Comparison of ENCODE assay signal across 19 cellular contexts in the genomic region with DNA sequence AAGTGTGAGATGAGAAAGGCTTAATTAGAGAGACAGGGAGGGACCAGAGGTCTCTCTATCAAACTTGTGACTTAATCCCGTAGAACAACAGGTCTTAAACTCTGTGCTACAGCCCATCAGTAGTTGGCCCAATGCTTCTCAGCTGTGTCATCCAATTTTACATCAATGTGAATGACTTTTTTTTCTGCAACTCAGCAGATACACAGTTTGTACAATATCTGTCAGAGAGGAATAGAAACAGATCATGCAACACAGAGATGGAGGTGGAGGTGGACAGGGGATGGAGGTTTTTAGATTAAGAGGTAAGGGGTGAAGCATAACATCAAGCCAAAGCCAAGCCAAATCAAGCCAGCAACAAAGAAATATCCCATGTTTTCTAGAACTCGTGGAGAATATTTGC. TPM values are rescaled to one million over a fixed set of nuclear protein-coding genes. Genes with fewer than 3 reads are reported as not detected.
A peak's percentile ranks its signal among the peaks of the same experiment; 100 is the strongest.
DNase-seq lines count a peak whose midpoint lies in the region; ATAC-seq, FAIRE-seq and TF ChIP-seq lines count a peak whose summit lies in the region.
"Had no signal": no experiment of that assay in that cellular context is flagged by ENCODE, and none has a peak within 500 bp of the region (broad histone marks: within the 10 kb centered on the region; RNA-seq: fewer than 3 reads in every experiment).

No MANE protein-coding gene starts in this region.

- H3K27me3 Mint-ChIP-seq in activated CD4-positive, alpha-beta T cell treated with anti-CD3 and anti-CD28 coated beads for 36 hours, result no peaks in the 10 kb centered on the region
- no peaks in the 10 kb centered on the region for H3K27me3 Mint-ChIP-seq in activated naive CD8-positive, alpha-beta T cell treated with anti-CD3 and anti-CD28 coated beads, Interleukin-2, amount 50 U/mL, for 24 hours
- no peaks in the 10 kb centered on the region for H3K27me3 Mint-ChIP-seq in memory B cell

- ATAC-seq in activated CD4-positive, alpha-beta T cell treated with anti-CD3 and anti-CD28 coated beads for 36 hours, result no peak
- no peak for ATAC-seq in activated naive CD8-positive, alpha-beta T cell treated with anti-CD3 and anti-CD28 coated beads, Interleukin-2, amount 50 U/mL, for 24 hours
- no peak for ATAC-seq in memory B cell (ENCODE audit: low read depth)
- ATAC-seq in HG03460 (IDR thresholded peaks at IDR 0.05; ENCODE audit: unreplicated experiment), result no peak
- no peak for ATAC-seq in HG03045 (IDR thresholded peaks at IDR 0.05; ENCODE audit: unreplicated experiment)

- H3K4me3 Mint-ChIP-seq in activated CD4-positive, alpha-beta T cell treated with anti-CD3 and anti-CD28 coated beads for 36 hours, result no peak overlapping the region
- H3K4me3 Mint-ChIP-seq in activated naive CD8-positive, alpha-beta T cell treated with anti-CD3 and anti-CD28 coated beads, Interleukin-2, amount 50 U/mL, for 24 hours, result no peak overlapping the region
- H3K4me3 Mint-ChIP-seq in memory B cell, result no peak overlapping the region

- H3K27ac Mint-ChIP-seq in activated CD4-positive, alpha-beta T cell treated with anti-CD3 and anti-CD28 coated beads for 36 hours, result peak overlapping the region; percentile 21
- peak overlapping the region; percentile 91 for H3K27ac Mint-ChIP-seq in activated naive CD8-positive, alpha-beta T cell treated with anti-CD3 and anti-CD28 coated beads, Interleukin-2, amount 50 U/mL, for 24 hours
- H3K27ac Mint-ChIP-seq in memory B cell, result peak overlapping the region; percentile 38

- peak; percentile 36 for FAIRE-seq in GM18507 (lab: Jason Lieb, UNC)
- FAIRE-seq in GM12892 (lab: Jason Lieb, UNC), result no peak
- FAIRE-seq: G401.6 had no signal

- CTCF ChIA-PET in activated CD4-positive, alpha-beta T cell treated with anti-CD3 and anti-CD28 coated beads for 36 hours (lab: Charles Lee), result interaction anchor here (0.6 to 0.9 kb wide), 2 partner anchors 26 to 80 kb away, joined by 3 read pairs; no protein-coding TSS in a partner anchor

- no peak for TF ChIP-seq POLR2A in GM12892 (IDR thresholded peaks at IDR 0.05; ENCODE audit: low read depth, low read length)

- peaks cover 14% of the 10 kb centered on the region for H3K36me3 Mint-ChIP-seq in activated CD4-positive, alpha-beta T cell treated with anti-CD3 and anti-CD28 coated beads for 36 hours (ENCODE audit: low read depth)
- peaks cover 39% of the 10 kb centered on the region for H3K36me3 Mint-ChIP-seq in activated naive CD8-positive, alpha-beta T cell treated with anti-CD3 and anti-CD28 coated beads, Interleukin-2, amount 50 U/mL, for 24 hours (ENCODE audit: low read depth)
- H3K36me3 Mint-ChIP-seq in memory B cell, result peaks cover 6% of the 10 kb centered on the region

- peaks cover 87% of the 10 kb centered on the region for H3K4me1 Mint-ChIP-seq in activated CD4-positive, alpha-beta T cell treated with anti-CD3 and anti-CD28 coated beads for 36 hours
- H3K4me1 Mint-ChIP-seq in activated naive CD8-positive, alpha-beta T cell treated with anti-CD3 and anti-CD28 coated beads, Interleukin-2, amount 50 U/mL, for 24 hours, result peaks cover 92% of the 10 kb centered on the region
- peaks cover 46% of the 10 kb centered on the region for H3K4me1 Mint-ChIP-seq in memory B cell

- no peak for DNase-seq in activated CD4-positive, alpha-beta T cell treated with anti-CD3 and anti-CD28 coated beads for 36 hours
- DNase-seq in activated CD4-positive, alpha-beta T cell treated with anti-CD3 and anti-CD28 coated beads for 4 hours, result no peak
- no peak for DNase-seq in GM18507 (ENCODE audit: extremely low spot score, insufficient read length, low read depth)
- DNase-seq in activated naive CD8-positive, alpha-beta T cell treated with anti-CD3 and anti-CD28 coated beads, Interleukin-2, amount 50 U/mL, for 24 hours, result no peak
- no peak for DNase-seq in memory B cell (ENCODE audit: low spot score in 2 of 2)
- no peak for DNase-seq in GM12892 (ENCODE audit: insufficient read length)
- DNase-seq: COR-L47, GOT3, Karpas-422, MG63, NCI-H1092, NCI-H1436 treated with DMSO at 0.1 percent for 48 hours, NCI-H2029, NCI-H526, PC-9, SJCRH30 had no signal

- POLR2A ChIA-PET in activated CD4-positive, alpha-beta T cell treated with anti-CD3 and anti-CD28 coated beads for 36 hours (lab: Charles Lee), result no interaction called here

- no peaks in the 10 kb centered on the region for H3K9me3 Mint-ChIP-seq in activated CD4-positive, alpha-beta T cell treated with anti-CD3 and anti-CD28 coated beads for 36 hours (ENCODE audit: low read depth)
- peaks cover 10% of the 10 kb centered on the region for H3K9me3 Mint-ChIP-seq in activated naive CD8-positive, alpha-beta T cell treated with anti-CD3 and anti-CD28 coated beads, Interleukin-2, amount 50 U/mL, for 24 hours
- peaks cover 2% of the 10 kb centered on the region for H3K9me3 Mint-ChIP-seq in memory B cell

- intact Hi-C loops in activated CD4-positive, alpha-beta T cell treated with anti-CD3 and anti-CD28 coated beads for 36 hours (cut with DNase I, micrococcal nuclease), result no loop called here

RNA-seq across cellular contexts. Expression of a gene that starts 43.0 kb away (rescaled TPM):
- total RNA-seq in activated CD4-positive, alpha-beta T cell treated with anti-CD3 and anti-CD28 coated beads for 36 hours, result 10 to 100 TPM; 33.8 to 39.5 TPM
- 24.9 TPM for polyA plus RNA-seq in GM12892 (2012; ENCODE audit: missing spikeins)

Comparison
In these comparisons a context has a peak if more than half of its experiments do, and no peak if none do; other contexts are left out.
1. H3K27ac Mint-ChIP-seq: peak in every context shown above with its lines; median percentile 91 in activated naive CD8-positive, alpha-beta T cell treated with anti-CD3 and anti-CD28 coated beads, Interleukin-2, amount 50 U/mL, for 24 hours; 38 in memory B cell; 21 in activated CD4-positive, alpha-beta T cell treated with anti-CD3 and anti-CD28 coated beads for 36 hours.